15 cellular contexts compared by ENCODE assay signal in genomic region chr3:157921271-157921670, GRCh38.
"Had no signal": no experiment of that assay in that cellular context is flagged by ENCODE, and none has a peak within 500 bp of the region (broad histone marks: within the 10 kb centered on the region; RNA-seq: fewer than 3 reads in every experiment).

No MANE protein-coding gene starts in this region.

- H3K36me3 ChIP-seq: cardiac muscle cell, esophagus squamous epithelium, heart right ventricle, left lung, ovary, upper lobe of right lung had no signal

- H3K4me3 ChIP-seq: cardiac muscle cell, esophagus squamous epithelium, heart right ventricle, left lung, ovary, testis, upper lobe of right lung had no signal

- H3K27me3 ChIP-seq: cardiac muscle cell, esophagus squamous epithelium, left lung, ovary, testis, upper lobe of right lung had no signal

- H3K9me3 ChIP-seq: esophagus squamous epithelium, heart right ventricle, left lung, ovary, testis, upper lobe of right lung had no signal

- H3K4me1 ChIP-seq: esophagus squamous epithelium, heart right ventricle, left lung, testis, upper lobe of right lung had no signal

- FAIRE-seq: frontal cortex, keratinocyte had no signal

- DNase-seq: activated CD4-positive, alpha-beta T cell treated with anti-CD3 and anti-CD28 coated beads, Interleukin-2, amount 50 U/mL, for 1 hour; activated naive CD4-positive, alpha-beta T cell treated with anti-CD3 and anti-CD28 coated beads for 36 hours; activated T-cell treated with anti-CD3 and anti-CD28 coated beads for 4 hours; esophagus squamous epithelium; heart right ventricle; left lung; ovary; stimulated activated CD4-positive, alpha-beta T cell treated with anti-CD3 and anti-CD28 coated beads, Interleukin-4, amount 100 ng/mL, for 4 hours; stimulated activated naive CD8-positive, alpha-beta T cell treated with anti-CD3 and anti-CD28 coated beads, Interleukin-15, amount 100 ng/mL, for 72 hours; T1000; testis; upper lobe of right lung had no signal

- H3K27ac ChIP-seq: cardiac muscle cell, esophagus squamous epithelium, heart right ventricle, left lung, ovary, testis, upper lobe of right lung had no signal
